8 cellular contexts compared by ENCODE assay signal in the genomic region with DNA sequence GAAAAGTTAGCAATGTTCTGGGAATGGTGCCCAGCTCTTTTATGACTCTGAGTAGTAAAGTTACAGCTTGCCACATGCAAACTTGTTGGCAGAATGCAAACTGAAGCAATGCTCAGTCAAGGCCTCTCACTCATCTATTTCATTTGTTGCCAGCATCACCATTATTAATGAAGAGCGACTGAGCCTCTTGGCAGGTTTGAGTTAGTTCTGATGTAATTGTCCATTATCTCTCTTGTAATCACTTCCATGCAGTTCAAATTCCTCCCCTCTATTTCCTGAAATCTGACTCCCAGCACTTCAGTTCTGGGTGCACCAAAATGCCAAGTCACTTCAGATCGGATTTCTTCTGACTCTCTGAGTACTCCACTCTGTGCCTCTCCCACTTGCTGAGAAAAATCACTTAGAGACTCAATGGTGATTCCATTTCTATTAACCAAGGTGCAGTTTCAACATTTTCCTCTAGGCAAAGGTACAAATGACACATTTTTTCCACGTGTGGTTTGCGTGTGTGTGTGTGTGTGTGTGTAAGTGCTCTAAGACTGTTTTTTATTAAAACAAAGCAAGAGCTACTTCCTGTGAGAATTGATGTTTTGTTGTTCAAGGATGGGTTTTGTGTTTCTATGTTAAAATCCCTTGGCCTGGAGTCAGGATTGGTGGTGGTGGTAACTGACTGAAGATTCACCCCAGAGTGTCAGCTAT.
DNase-seq lines count a peak whose midpoint lies in the region; ATAC-seq lines count a peak whose summit lies in the region.

No MANE protein-coding gene starts in this region.

- peaks cover 8% of the 10 kb centered on the region for H3K4me1 Mint-ChIP-seq in central memory CD8-positive, alpha-beta T cell
- peaks cover 40% of the 10 kb centered on the region for H3K4me1 Mint-ChIP-seq in activated T-cell treated with anti-CD3 and anti-CD28 coated beads, Interleukin-2, amount 50 U/mL, for 72 hours (ENCODE audit: low read depth)
- H3K4me1 Mint-ChIP-seq in activated CD4-positive, alpha-beta T cell treated with anti-CD3 and anti-CD28 coated beads, Interleukin-2, amount 10 ng/mL, durations not matched to agents 24 days and 14 days: peaks cover 14% of the 10 kb centered on the region

- H3K36me3 Mint-ChIP-seq in central memory CD8-positive, alpha-beta T cell (ENCODE audit: insufficient read depth): peaks cover 4% of the 10 kb centered on the region
- H3K36me3 Mint-ChIP-seq in activated T-cell treated with anti-CD3 and anti-CD28 coated beads, Interleukin-2, amount 50 U/mL, for 72 hours (ENCODE audit: insufficient read depth in 2 of 2): no peaks in the 10 kb centered on the region
- H3K36me3 Mint-ChIP-seq in activated CD4-positive, alpha-beta T cell treated with anti-CD3 and anti-CD28 coated beads, Interleukin-2, amount 10 ng/mL, durations not matched to agents 24 days and 14 days (ENCODE audit: low read depth): no peaks in the 10 kb centered on the region

- no peak overlapping the region for H3K4me3 Mint-ChIP-seq in central memory CD8-positive, alpha-beta T cell
- no peak overlapping the region for H3K4me3 Mint-ChIP-seq in activated T-cell treated with anti-CD3 and anti-CD28 coated beads, Interleukin-2, amount 50 U/mL, for 72 hours
- H3K4me3 Mint-ChIP-seq in activated CD4-positive, alpha-beta T cell treated with anti-CD3 and anti-CD28 coated beads, Interleukin-2, amount 10 ng/mL, durations not matched to agents 24 days and 14 days: no peak overlapping the region

- intact Hi-C loops in activated CD4-positive, alpha-beta T cell treated with anti-CD3 and anti-CD28 coated beads, Interleukin-2, amount 10 ng/mL, durations not matched to agents 24 days and 14 days (cut with micrococcal nuclease): no loop called here

- H3K27ac ChIP-seq in muscle layer of colon (ENCODE audit: low read depth, low read length): peak overlapping the region; percentile 21

- DNase-seq in COLO829 (ENCODE audit: low spot score): peak; percentile 55
- peak; percentile 86 for DNase-seq in NCI-H187 treated with DMSO at 0.1 percent for 48 hours (lab: John Stamatoyannopoulos, UW)
- DNase-seq in central memory CD8-positive, alpha-beta T cell (ENCODE audit: low spot score in 2 of 2): no peak
- no peak for DNase-seq in activated T-cell treated with anti-CD3 and anti-CD28 coated beads, Interleukin-2, amount 50 U/mL, for 72 hours
- no peak for DNase-seq in activated CD4-positive, alpha-beta T cell treated with anti-CD3 and anti-CD28 coated beads, Interleukin-2, amount 10 ng/mL, durations not matched to agents 24 days and 14 days

- peaks cover 32% of the 10 kb centered on the region for H3K27me3 Mint-ChIP-seq in central memory CD8-positive, alpha-beta T cell
- H3K27me3 Mint-ChIP-seq in activated T-cell treated with anti-CD3 and anti-CD28 coated beads, Interleukin-2, amount 50 U/mL, for 72 hours (ENCODE audit: low read depth): peaks cover 85% of the 10 kb centered on the region
- peaks cover 19% of the 10 kb centered on the region for H3K27me3 Mint-ChIP-seq in activated CD4-positive, alpha-beta T cell treated with anti-CD3 and anti-CD28 coated beads, Interleukin-2, amount 10 ng/mL, durations not matched to agents 24 days and 14 days

- peaks cover 21% of the 10 kb centered on the region for H3K4me1 ChIP-seq in muscle layer of colon (ENCODE audit: insufficient read depth, low read length)

- ATAC-seq in central memory CD8-positive, alpha-beta T cell (replicated peaks; ENCODE audit: extremely low read depth, poor library complexity, severe bottlenecking): no peak
- ATAC-seq in activated T-cell treated with anti-CD3 and anti-CD28 coated beads, Interleukin-2, amount 50 U/mL, for 72 hours (replicated peaks in 1 of 2): no peak
- ATAC-seq in GM21786 (IDR thresholded peaks at IDR 0.05; ENCODE audit: unreplicated experiment) (no peak), GM21367 (IDR thresholded peaks at IDR 0.05; ENCODE audit: unreplicated experiment) (no peak)

- H3K36me3 ChIP-seq in muscle layer of colon (ENCODE audit: insufficient read depth, low read length): no peaks in the 10 kb centered on the region

- no peaks in the 10 kb centered on the region for H3K27me3 ChIP-seq in muscle layer of colon (ENCODE audit: control insufficient read depth in 1 of 2, insufficient read depth in 2 of 2, low read length in 2 of 2)

- no peak overlapping the region for H3K9ac ChIP-seq in muscle layer of colon (ENCODE audit: low read length)

- H3K9me3 ChIP-seq in muscle layer of colon (ENCODE audit: low read length): no peaks in the 10 kb centered on the region

- H3K4me3 ChIP-seq in muscle layer of colon (ENCODE audit: low read depth in 1 of 2, low read length in 2 of 2): no peak overlapping the region

- peak overlapping the region; percentile 44 for H3K27ac Mint-ChIP-seq in central memory CD8-positive, alpha-beta T cell (ENCODE audit: low read depth)
- no peak overlapping the region for H3K27ac Mint-ChIP-seq in activated T-cell treated with anti-CD3 and anti-CD28 coated beads, Interleukin-2, amount 50 U/mL, for 72 hours
- no peak overlapping the region for H3K27ac Mint-ChIP-seq in activated CD4-positive, alpha-beta T cell treated with anti-CD3 and anti-CD28 coated beads, Interleukin-2, amount 10 ng/mL, durations not matched to agents 24 days and 14 days

- no peaks in the 10 kb centered on the region for H3K9me3 Mint-ChIP-seq in central memory CD8-positive, alpha-beta T cell
- no peaks in the 10 kb centered on the region for H3K9me3 Mint-ChIP-seq in activated T-cell treated with anti-CD3 and anti-CD28 coated beads, Interleukin-2, amount 50 U/mL, for 72 hours
- H3K9me3 Mint-ChIP-seq in activated CD4-positive, alpha-beta T cell treated with anti-CD3 and anti-CD28 coated beads, Interleukin-2, amount 10 ng/mL, durations not matched to agents 24 days and 14 days: no peaks in the 10 kb centered on the region

Comparison
In these comparisons a context has a peak if more than half of its experiments do, and no peak if none do; other contexts are left out.
1. DNase-seq: peak in COLO829 (single experiment) and NCI-H187 treated with DMSO at 0.1 percent for 48 hours (single experiment); none in central memory CD8-positive, alpha-beta T cell (0 of 2), activated T-cell treated with anti-CD3 and anti-CD28 coated beads, Interleukin-2, amount 50 U/mL, for 72 hours (0 of 2) and activated CD4-positive, alpha-beta T cell treated with anti-CD3 and anti-CD28 coated beads, Interleukin-2, amount 10 ng/mL, durations not matched to agents 24 days and 14 days (single experiment).